8 cellular contexts compared by ENCODE assay signal in genomic region chr6:111559193-111560097, GRCh38. TPM values are rescaled to one million over a fixed set of nuclear protein-coding genes. Genes with fewer than 3 reads are reported as not detected.
A peak's percentile ranks its signal among the peaks of the same experiment; 100 is the strongest.
DNase-seq lines count a peak whose midpoint lies in the region; ATAC-seq and TF ChIP-seq lines count a peak whose summit lies in the region.
"Had no signal": no experiment of that assay in that cellular context is flagged by ENCODE, and none has a peak within 500 bp of the region (broad histone marks: within the 10 kb centered on the region; RNA-seq: fewer than 3 reads in every experiment).

No MANE protein-coding gene starts in this region.

- no peak overlapping the region for H2AFZ ChIP-seq in hepatocyte

- POLR2A ChIA-PET in HEK293 (lab: Yijun Ruan, JAX) = interaction anchor here (1.4 kb wide), 1 partner anchor 22 kb away, joined by 3 read pairs; no protein-coding TSS in a partner anchor

- H3K36me3 ChIP-seq in HEK293 (ENCODE audit: control insufficient read depth in 2 of 2, insufficient read depth in 1 of 2, low read length in 2 of 2) (peaks cover 3 to 30% of the 10 kb centered on the region in 2 experiments; a peak in 2 of 3 replicates), hepatocyte (replicated peaks; ENCODE audit: insufficient read depth, low read depth) (no peaks in the 10 kb centered on the region), stomach smooth muscle (ENCODE audit: control insufficient read depth in 2 of 2, insufficient read depth in 2 of 2, low read length in 2 of 2) (peaks cover 8 to 14% of the 10 kb centered on the region in 2 donors), adrenal gland (replicated peaks in 1 of 2) (peaks cover 0 to 21% of the 10 kb centered on the region in 2 donors)
- H3K36me3 ChIP-seq: WERI-Rb-1 had no signal

- peak overlapping the region in 1 of 2 donors; percentile 60 for H3K9ac ChIP-seq in stomach smooth muscle (ENCODE audit: low read length in 2 of 2)

- ATAC-seq in HG02623 (IDR thresholded peaks at IDR 0.05; ENCODE audit: unreplicated experiment) = no peak

- H3K4me2 ChIP-seq in hepatocyte = peak overlapping the region; percentile 36

- H3K9me3 ChIP-seq in HEK293 (ENCODE audit: control insufficient read depth, insufficient read depth, low read depth, low read length) = no peaks in the 10 kb centered on the region
- H3K9me3 ChIP-seq in hepatocyte (ENCODE audit: low read depth) = no peaks in the 10 kb centered on the region
- H3K9me3 ChIP-seq in stomach smooth muscle (ENCODE audit: control insufficient read depth in 2 of 2, low read length in 2 of 2) = no peaks in the 10 kb centered on the region
- no peaks in the 10 kb centered on the region for H3K9me3 ChIP-seq in adrenal gland (replicated peaks in 1 of 3)

- intact Hi-C loops in adrenal gland (cut with DNase I) = no loop called here

- H3K4me1 ChIP-seq in HEK293 (ENCODE audit: control insufficient read depth, insufficient read depth, low read length) (peaks cover 13% of the 10 kb centered on the region), hepatocyte (ENCODE audit: insufficient read depth) (peaks cover 21% of the 10 kb centered on the region), stomach smooth muscle (ENCODE audit: control insufficient read depth, insufficient read depth, low read length) (peaks cover 35% of the 10 kb centered on the region), adrenal gland (replicated peaks in 1 of 2) (peaks cover 6 to 19% of the 10 kb centered on the region in 2 donors)

- WGBS in hepatocyte (ENCODE audit: low lambda C conversion rate, missing lambda C conversion rate) = 37% methylated on average over 9 of the region's 9 CpGs
- 64 to 70% (median 67%) methylated on average over 9 of the region's 9 CpGs for WGBS in adrenal gland, 4 donors

- no peak for TF ChIP-seq POLR2A in adrenal gland (IDR thresholded peaks at IDR 0.05)

- CTCF ChIA-PET in HEK293 (lab: Yijun Ruan, JAX) = interaction anchor here (0.6 kb wide), 1 partner anchor 383 kb away, joined by 3 read pairs; no protein-coding TSS in a partner anchor

- no peaks in the 10 kb centered on the region for H4K20me1 ChIP-seq in hepatocyte (ENCODE audit: insufficient read depth, poor library complexity, severe bottlenecking)

- H3K27me3 ChIP-seq in hepatocyte (no peaks in the 10 kb centered on the region), stomach smooth muscle (ENCODE audit: control insufficient read depth in 1 of 2, insufficient read depth in 2 of 2, low read length in 2 of 2) (no peaks in the 10 kb centered on the region), adrenal gland (no peaks in the 10 kb centered on the region)

- peaks cover 14% of the 10 kb centered on the region for H3K79me2 ChIP-seq in hepatocyte

- H3K27ac ChIP-seq in HEK293 (ENCODE audit: extremely low read depth, low read depth, low read length) (peak overlapping the region; percentile 34; the same call in 1 of the 2 replicates), VCaP (peak overlapping the region; percentile 50), hepatocyte (peak overlapping the region; percentile 87), stomach smooth muscle (ENCODE audit: low read length) (peak overlapping the region; percentile 89), adrenal gland (peak overlapping the region in 2 of 5 donors; percentile 48 to 49)
- H3K27ac ChIP-seq: WERI-Rb-1 had no signal

- no peaks in the 10 kb centered on the region for H3K9me2 ChIP-seq in hepatocyte (replicated peaks; ENCODE audit: insufficient read depth)

- no peak for DNase-seq in hepatocyte (ENCODE audit: low spot score)
- no peak for DNase-seq in adrenal gland
- DNase-seq in superior temporal gyrus (ENCODE audit: extremely low spot score) = no peak
- DNase-seq: WERI-Rb-1 had no signal

- H3K4me3 ChIP-seq in HEK293 (ENCODE audit: low read depth, low read length) (no peak overlapping the region), hepatocyte (no peak overlapping the region), stomach smooth muscle (ENCODE audit: low read length in 2 of 2) (peak overlapping the region in 1 of 2 donors; percentile 29), adrenal gland (no peak overlapping the region)

- TF ChIP-seq CTCF in HEK293 (tag by site-specific recombination; IDR thresholded peaks at IDR 0.05) (no peak), VCaP (conservative IDR thresholded peaks at IDR 0.05) (no peak), hepatocyte (IDR thresholded peaks at IDR 0.05; ENCODE audit: poor library complexity) (no peak), adrenal gland (IDR thresholded peaks at IDR 0.05) (no peak)

TF ChIP-seq in HEK293, 187 proteins besides CTCF, POLR2A, EP300 and RAD21:
- peak; percentile 71 for TF ChIP-seq SCRT1 (tag by site-specific recombination; IDR thresholded peaks at IDR 0.05; ENCODE audit: borderline replicate concordance)
- TF ChIP-seq ZNF600 (tag by site-specific recombination; IDR thresholded peaks at IDR 0.05) = peak; percentile 42; the same call in 1 of the 2 replicates
- peak; percentile 92 for TF ChIP-seq SCRT2 (tag by site-specific recombination; IDR thresholded peaks at IDR 0.05)
- no peak for TF ChIP-seq ZNF416 (tag by site-specific recombination; IDR thresholded peaks at IDR 0.05)
- TF ChIP-seq ZNF350 (tag by site-specific recombination; IDR thresholded peaks at IDR 0.05) = 0 out of 2 replicates have a peak, but pooled peaks have one; percentile 10
- peak; percentile 41; the same call in 1 of the 2 replicates for TF ChIP-seq TRIM28 (IDR thresholded peaks at IDR 0.05; ENCODE audit: borderline replicate concordance, low read length)
- peak; percentile 38; the same call in 1 of the 2 replicates for TF ChIP-seq ZIC2 (tag by site-specific recombination; IDR thresholded peaks at IDR 0.05)
- TF ChIP-seq ZNF341 (tag by site-specific recombination; IDR thresholded peaks at IDR 0.05; ENCODE audit: low read depth) = peak; percentile 50
- no peak for TF ChIP-seq ZNF629 (tag by site-specific recombination; IDR thresholded peaks at IDR 0.05)

RNA-seq across cellular contexts. Expression of gene TRAF3IP2, which starts 46.2 kb away (rescaled TPM):
- total RNA-seq in hepatocyte = 26.0 and 31.1 TPM in 2 replicates
- polyA plus RNA-seq in hepatocyte = 21.9 and 22.2 TPM in 2 replicates
- total RNA-seq in adrenal gland = 10 to 100 TPM; 35.7 to 53.7 (median 46.2) TPM
- polyA plus RNA-seq in adrenal gland = 10 to 100 TPM; 32.9 to 70.8 (median 56.9) TPM
